ENCODE assay signal across 11 cellular contexts in the genomic region with DNA sequence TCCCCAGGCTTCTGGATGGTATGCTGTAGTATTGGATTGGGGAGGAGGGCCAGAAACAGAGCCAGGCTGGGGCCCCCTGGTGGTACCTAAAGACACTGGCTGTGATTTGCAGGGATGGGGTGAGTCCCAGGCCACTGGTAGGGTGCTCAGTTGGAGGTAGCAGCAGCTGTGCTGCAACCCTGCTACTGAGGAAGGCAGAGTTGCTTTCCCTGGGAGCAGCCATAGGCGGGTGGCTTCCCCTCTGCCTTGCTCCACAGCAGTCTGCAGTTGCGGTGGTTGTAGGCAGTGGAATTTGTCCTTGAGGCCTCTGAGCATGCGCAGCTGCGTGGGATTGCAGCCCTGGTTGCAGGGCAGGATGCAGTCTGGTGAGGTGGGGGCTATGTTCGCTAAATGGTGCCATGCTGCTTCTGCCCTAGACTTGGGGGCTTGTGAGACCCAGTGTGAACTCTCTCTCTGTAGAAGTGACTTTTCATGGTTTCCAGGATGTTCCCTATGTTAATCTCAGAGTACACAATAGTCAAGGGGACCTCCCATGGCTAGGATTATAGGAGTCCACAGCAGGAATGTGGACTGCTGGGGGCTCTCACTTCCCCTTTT. TPM values are rescaled to one million over a fixed set of nuclear protein-coding genes. Genes with fewer than 3 reads are reported as not detected.
DNase-seq lines count a peak whose midpoint lies in the region; ATAC-seq and TF ChIP-seq lines count a peak whose summit lies in the region.
"Had no signal": no experiment of that assay in that cellular context is flagged by ENCODE, and none has a peak within 500 bp of the region (broad histone marks: within the 10 kb centered on the region; RNA-seq: fewer than 3 reads in every experiment).

No MANE protein-coding gene starts in this region.

- intact Hi-C loops in left ventricle myocardium superior (cut with micrococcal nuclease), result no loop called here

- no peak overlapping the region for H3K4me3 ChIP-seq in MG63

- H3K36me3 ChIP-seq in MG63, result no peaks in the 10 kb centered on the region

- no peak overlapping the region for H3K27ac ChIP-seq in C4-2B

- H3K27me3 ChIP-seq in MG63, result no peaks in the 10 kb centered on the region

- ATAC-seq in GM21390 (IDR thresholded peaks at IDR 0.05; ENCODE audit: unreplicated experiment) (peak; percentile 69), left ventricle myocardium superior (peak; percentile 20), GM21529 (IDR thresholded peaks at IDR 0.05; ENCODE audit: unreplicated experiment) (no peak)

- DNase-seq in MG63, result peak; percentile 4
- no peak for DNase-seq in left ventricle myocardium superior
- DNase-seq in 8988T, result no peak
- no peak for DNase-seq in activated naive CD4-positive, alpha-beta T cell treated with Interleukin-2 at 50 U/mL for 16 hours
- no peak for DNase-seq in NCI-H1930 (lab: John Stamatoyannopoulos, UW)
- DNase-seq: activated CD4-positive, alpha-beta T cell treated with anti-CD3 and anti-CD28 coated beads, Interleukin-2, amount 10 ng/mL, durations not matched to agents 7 days and 5 days; kidney glomerular epithelial cell had no signal

- peak; percentile 37 for TF ChIP-seq CTCF in C4-2B (conservative IDR thresholded peaks at IDR 0.05)

- 0 out of 2 replicates have a peak, but pooled peaks cover 3% of the 10 kb centered on the region for H3K9me3 ChIP-seq in MG63

RNA-seq across cellular contexts. Expression of a gene that starts 38.9 kb away (rescaled TPM):
- total RNA-seq in MG63 (2014; rRNA removed; shearing (Covaris generic); ENCODE audit: low replicate concordance), result 2.7 and 4.5 TPM in 2 replicates
- 0.22 TPM for total RNA-seq in left ventricle myocardium superior
- total RNA-seq: activated CD4-positive, alpha-beta T cell treated with anti-CD3 and anti-CD28 coated beads, Interleukin-2, amount 10 ng/mL, durations not matched to agents 7 days and 5 days; bronchial epithelial cell had no signal
